34 cellular contexts compared by ENCODE assay signal in genomic region chr1:81242103-81242502, GRCh38.
"Had no signal": no experiment of that assay in that cellular context is flagged by ENCODE, and none has a peak within 500 bp of the region (broad histone marks: within the 10 kb centered on the region; RNA-seq: fewer than 3 reads in every experiment).

No MANE protein-coding gene starts in this region.

- H3K27ac Mint-ChIP-seq: activated B cell treated with CpG ODN at 0.5 μM for 24 hours; activated CD4-positive, alpha-beta memory T cell treated with anti-CD3 and anti-CD28 coated beads for 36 hours; activated CD4-positive, alpha-beta T cell treated with anti-CD3 and anti-CD28 coated beads, Interleukin-2, amount 10 ng/mL, durations not matched to agents 24 days and 14 days; activated CD8-positive, alpha-beta T cell treated with anti-CD3 and anti-CD28 coated beads for 36 hours; activated naive CD4-positive, alpha-beta T cell treated with anti-CD3 and anti-CD28 coated beads, Interleukin-2, amount 10 ng/mL, durations not matched to agents 7 days and 5 days; activated naive CD4-positive, alpha-beta T cell treated with anti-CD3 and anti-CD28 coated beads, Interleukin-2, amount 50 U/mL, for 24 hours; activated naive CD8-positive, alpha-beta T cell; activated naive CD8-positive, alpha-beta T cell treated with anti-CD3 and anti-CD28 coated beads, Interleukin-2, amount 10 ng/mL, durations not matched to agents 7 days and 5 days; activated naive CD8-positive, alpha-beta T cell treated with anti-CD3 and anti-CD28 coated beads, Interleukin-2, amount 50 U/mL, for 24 hours; activated T-cell treated with anti-CD3 and anti-CD28 coated beads, Interleukin-2, amount 50 U/mL, for 72 hours; activated T-helper 1 cell treated with anti-CD3 and anti-CD28 coated beads, Interleukin-12 subunit alpha, Interleukin-12 subunit beta, Interleukin-2, Interleukin-4 antibody, amounts not matched to agents 30 ng/mL and 10 ng/mL and 1 ng/mL, durations not matched to agents 14 hours and 24 hours and 36 hours; activated T-helper 17 cell treated with anti-CD3 and anti-CD28 coated beads, Interleukin-2, amount 50 U/mL, for 72 hours; brain; T-helper 1 cell treated with Interleukin-12 subunit alpha and Interleukin-12 subunit beta and Interleukin-4 antibody, amounts not matched to agents 30 μg/mL and 1 μg/mL, for 36 hours; T-helper 2 cell treated with Interferon-gamma antibody and Interleukin-4, amounts not matched to agents 5 μg/mL and 100 μg/mL, for 36 hours had no signal

- H3K9me3 Mint-ChIP-seq: activated CD4-positive, alpha-beta memory T cell treated with anti-CD3 and anti-CD28 coated beads for 36 hours; T-helper 1 cell treated with Interleukin-12 subunit alpha and Interleukin-12 subunit beta and Interleukin-4 antibody, amounts not matched to agents 30 μg/mL and 1 μg/mL, for 36 hours had no signal

- H3K4me1 Mint-ChIP-seq: activated B cell treated with CpG ODN at 0.5 μM for 24 hours; activated CD4-positive, alpha-beta T cell treated with anti-CD3 and anti-CD28 coated beads, Interleukin-2, amount 10 ng/mL, durations not matched to agents 24 days and 14 days; activated naive CD4-positive, alpha-beta T cell treated with anti-CD3 and anti-CD28 coated beads, Interleukin-2, amount 10 ng/mL, durations not matched to agents 7 days and 5 days; activated naive CD4-positive, alpha-beta T cell treated with anti-CD3 and anti-CD28 coated beads, Interleukin-2, amount 50 U/mL, for 24 hours; activated naive CD8-positive, alpha-beta T cell treated with anti-CD3 and anti-CD28 coated beads, Interleukin-2, amount 10 ng/mL, durations not matched to agents 7 days and 5 days; activated naive CD8-positive, alpha-beta T cell treated with anti-CD3 and anti-CD28 coated beads, Interleukin-2, amount 50 U/mL, for 24 hours; activated T-helper 17 cell treated with anti-CD3 and anti-CD28 coated beads, Interleukin-2, amount 50 U/mL, for 72 hours had no signal

- H3K27ac ChIP-seq: ascending aorta, cardiac muscle cell, VCaP had no signal

- H3K4me3 Mint-ChIP-seq: activated B cell treated with CpG ODN at 0.5 μM for 24 hours; activated CD4-positive, alpha-beta memory T cell treated with anti-CD3 and anti-CD28 coated beads for 36 hours; activated CD4-positive, alpha-beta T cell treated with anti-CD3 and anti-CD28 coated beads, Interleukin-2, amount 10 ng/mL, durations not matched to agents 24 days and 14 days; activated CD8-positive, alpha-beta T cell treated with anti-CD3 and anti-CD28 coated beads for 36 hours; activated naive CD4-positive, alpha-beta T cell treated with anti-CD3 and anti-CD28 coated beads, Interleukin-2, amount 10 ng/mL, durations not matched to agents 7 days and 5 days; activated naive CD4-positive, alpha-beta T cell treated with anti-CD3 and anti-CD28 coated beads, Interleukin-2, amount 50 U/mL, for 24 hours; activated naive CD8-positive, alpha-beta T cell; activated naive CD8-positive, alpha-beta T cell treated with anti-CD3 and anti-CD28 coated beads, Interleukin-2, amount 10 ng/mL, durations not matched to agents 7 days and 5 days; activated naive CD8-positive, alpha-beta T cell treated with anti-CD3 and anti-CD28 coated beads, Interleukin-2, amount 50 U/mL, for 24 hours; activated T-cell treated with anti-CD3 and anti-CD28 coated beads, Interleukin-2, amount 50 U/mL, for 4 hours; activated T-cell treated with anti-CD3 and anti-CD28 coated beads, Interleukin-2, amount 50 U/mL, for 72 hours; activated T-helper 1 cell treated with anti-CD3 and anti-CD28 coated beads, Interleukin-12 subunit alpha, Interleukin-12 subunit beta, Interleukin-2, Interleukin-4 antibody, amounts not matched to agents 30 ng/mL and 10 ng/mL and 1 ng/mL, durations not matched to agents 14 hours and 24 hours and 36 hours; activated T-helper 17 cell treated with anti-CD3 and anti-CD28 coated beads, Interleukin-2, amount 50 U/mL, for 72 hours; brain; T-helper 1 cell treated with Interleukin-12 subunit alpha and Interleukin-12 subunit beta and Interleukin-4 antibody, amounts not matched to agents 30 μg/mL and 1 μg/mL, for 36 hours; T-helper 2 cell treated with Interferon-gamma antibody and Interleukin-4, amounts not matched to agents 5 μg/mL and 100 μg/mL, for 36 hours had no signal

- H3K27me3 Mint-ChIP-seq: activated B cell treated with CpG ODN at 0.5 μM for 24 hours; activated CD4-positive, alpha-beta memory T cell treated with anti-CD3 and anti-CD28 coated beads for 36 hours; activated CD4-positive, alpha-beta T cell treated with anti-CD3 and anti-CD28 coated beads, Interleukin-2, amount 10 ng/mL, durations not matched to agents 24 days and 14 days; activated CD8-positive, alpha-beta T cell treated with anti-CD3 and anti-CD28 coated beads for 36 hours; activated naive CD4-positive, alpha-beta T cell treated with anti-CD3 and anti-CD28 coated beads, Interleukin-2, amount 10 ng/mL, durations not matched to agents 7 days and 5 days; activated naive CD4-positive, alpha-beta T cell treated with anti-CD3 and anti-CD28 coated beads, Interleukin-2, amount 50 U/mL, for 24 hours; activated naive CD8-positive, alpha-beta T cell; activated naive CD8-positive, alpha-beta T cell treated with anti-CD3 and anti-CD28 coated beads, Interleukin-2, amount 10 ng/mL, durations not matched to agents 7 days and 5 days; activated naive CD8-positive, alpha-beta T cell treated with anti-CD3 and anti-CD28 coated beads, Interleukin-2, amount 50 U/mL, for 24 hours; activated T-helper 17 cell treated with anti-CD3 and anti-CD28 coated beads, Interleukin-2, amount 50 U/mL, for 72 hours had no signal

- H3K36me3 Mint-ChIP-seq: activated CD4-positive, alpha-beta memory T cell treated with anti-CD3 and anti-CD28 coated beads for 36 hours; activated naive CD4-positive, alpha-beta T cell treated with anti-CD3 and anti-CD28 coated beads, Interleukin-2, amount 10 ng/mL, durations not matched to agents 7 days and 5 days; activated naive CD4-positive, alpha-beta T cell treated with anti-CD3 and anti-CD28 coated beads, Interleukin-2, amount 50 U/mL, for 24 hours; activated naive CD8-positive, alpha-beta T cell; activated naive CD8-positive, alpha-beta T cell treated with anti-CD3 and anti-CD28 coated beads, Interleukin-2, amount 10 ng/mL, durations not matched to agents 7 days and 5 days; brain had no signal

- H3K4me1 ChIP-seq: ascending aorta had no signal

- H3K27me3 ChIP-seq: ascending aorta, cardiac muscle cell had no signal

- H3K9me3 ChIP-seq: ascending aorta had no signal

- H3K36me3 ChIP-seq: ascending aorta, cardiac muscle cell had no signal

- H3K4me3 ChIP-seq: ascending aorta, cardiac muscle cell had no signal

- DNase-seq: activated B cell treated with CpG ODN at 0.5 μM for 24 hours; activated CD4-positive, alpha-beta memory T cell treated with anti-CD3 and anti-CD28 coated beads for 36 hours; activated CD4-positive, alpha-beta T cell treated with anti-CD3 and anti-CD28 coated beads for 4 hours; activated CD4-positive, alpha-beta T cell treated with anti-CD3 and anti-CD28 coated beads, Interleukin-2, amount 10 ng/mL, durations not matched to agents 24 days and 14 days; activated CD4-positive, alpha-beta T cell treated with anti-CD3 and anti-CD28 coated beads, Interleukin-2, amount 50 U/mL, for 1 hour; activated CD4-positive, alpha-beta T cell treated with anti-CD3 and anti-CD28 coated beads, Interleukin-2, amount 50 U/mL, for 4 hours; activated CD4-positive, CD25-positive, alpha-beta regulatory T cell treated with anti-CD3 and anti-CD28 coated beads, Interleukin-2, amount 50 U/mL, for 72 hours; activated CD8-positive, alpha-beta memory T cell treated with anti-CD3 and anti-CD28 coated beads, Interleukin-2, amount 50 U/mL, for 4 hours; activated CD8-positive, alpha-beta T cell treated with anti-CD3 and anti-CD28 coated beads for 36 hours; activated gamma-delta T cell; activated naive CD4-positive, alpha-beta T cell treated with anti-CD3 and anti-CD28 coated beads, Interleukin-2, amount 10 ng/mL, durations not matched to agents 7 days and 5 days; activated naive CD4-positive, alpha-beta T cell treated with Interleukin-2 at 50 U/mL for 16 hours; activated naive CD8-positive, alpha-beta T cell treated with anti-CD3 and anti-CD28 coated beads, Interleukin-2, amount 10 ng/mL, durations not matched to agents 7 days and 5 days; activated naive CD8-positive, alpha-beta T cell treated with anti-CD3 and anti-CD28 coated beads, Interleukin-2, amount 50 U/mL, for 24 hours; activated T-cell treated with anti-CD3 and anti-CD28 coated beads for 4 hours; activated T-cell treated with anti-CD3 and anti-CD28 coated beads, Interleukin-2, amount 50 U/mL, for 1 hour; activated T-cell treated with anti-CD3 and anti-CD28 coated beads, Interleukin-2, amount 50 U/mL, for 4 hours; activated T-cell treated with anti-CD3 and anti-CD28 coated beads, Interleukin-2, amount 50 U/mL, for 72 hours; amygdala; anterior cingulate cortex; central memory CD4-positive, alpha-beta T cell; T-helper 1 cell; T-helper 2 cell; T-helper 9 cell had no signal

- ATAC-seq: activated CD8-positive, alpha-beta T cell treated with anti-CD3 and anti-CD28 coated beads for 36 hours; activated naive CD8-positive, alpha-beta T cell treated with anti-CD3 and anti-CD28 coated beads, Interleukin-2, amount 50 U/mL, for 24 hours; activated T-cell treated with anti-CD3 and anti-CD28 coated beads, Interleukin-2, amount 50 U/mL, for 4 hours; activated T-cell treated with anti-CD3 and anti-CD28 coated beads, Interleukin-2, amount 50 U/mL, for 72 hours; activated T-helper 17 cell treated with anti-CD3 and anti-CD28 coated beads, Interleukin-2, amount 50 U/mL, for 72 hours had no signal
